In the genomic region with DNA sequence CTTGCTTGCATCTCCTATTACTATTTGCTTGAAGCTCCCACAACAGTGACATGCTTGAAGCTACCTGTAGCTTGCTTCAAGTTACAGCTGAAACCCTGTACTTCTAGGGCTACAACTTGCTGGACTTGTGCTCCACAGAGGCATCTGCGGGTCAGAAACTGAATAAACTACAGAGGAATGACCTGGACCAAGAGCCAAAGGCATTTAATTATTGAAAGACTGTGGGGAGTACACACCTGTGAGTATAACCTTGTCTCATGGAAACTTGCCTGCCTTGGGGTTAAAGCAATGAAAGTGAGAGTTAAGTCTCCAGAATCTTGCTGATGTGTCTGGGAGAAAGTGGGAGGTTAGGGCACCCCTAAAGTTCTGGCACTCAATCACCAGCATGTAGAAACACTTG, we compare ENCODE assay signal across 15 cellular contexts.
DNase-seq lines count a peak whose midpoint lies in the region; ATAC-seq and TF ChIP-seq lines count a peak whose summit lies in the region.
"Had no signal": no experiment of that assay in that cellular context is flagged by ENCODE, and none has a peak within 500 bp of the region (broad histone marks: within the 10 kb centered on the region; RNA-seq: fewer than 3 reads in every experiment).

No MANE protein-coding gene starts in this region.

- H3K27me3 ChIP-seq in brain microvascular endothelial cell (replicated peaks), result no peaks in the 10 kb centered on the region
- H3K27me3 ChIP-seq in smooth muscle cell (ENCODE audit: low read depth), result no peaks in the 10 kb centered on the region

- H3K27ac ChIP-seq in brain microvascular endothelial cell, result peak overlapping the region; percentile 49
- H3K27ac ChIP-seq in smooth muscle cell (ENCODE audit: low read depth), result peak overlapping the region; percentile 70

- in situ Hi-C loops in brain microvascular endothelial cell (cut with HindIII; ENCODE audit: low pct_ligation_motif_present, low sequenced_read_pairs), result no loop called here

- no peak overlapping the region for H2AFZ ChIP-seq in smooth muscle cell (ENCODE audit: low read depth)

- H3K36me3 ChIP-seq in brain microvascular endothelial cell (replicated peaks), result peaks cover 18% of the 10 kb centered on the region
- H3K36me3 ChIP-seq in smooth muscle cell (ENCODE audit: low read depth), result no peaks in the 10 kb centered on the region
- H3K36me3 ChIP-seq: HAP-1 had no signal

- 94% methylated on average over 1 of the region's 1 CpG for WGBS in smooth muscle cell (ENCODE audit: low lambda C conversion rate)

- no peaks in the 10 kb centered on the region for H3K9me3 ChIP-seq in smooth muscle cell (replicated peaks; ENCODE audit: low read depth)
- H3K9me3 ChIP-seq: HAP-1 had no signal

- no peak overlapping the region for H3K9ac ChIP-seq in smooth muscle cell (ENCODE audit: low read depth)

- H3K4me1 ChIP-seq in smooth muscle cell (ENCODE audit: low read depth), result peaks cover 15% of the 10 kb centered on the region
- H3K4me1 ChIP-seq: HAP-1 had no signal

- H4K20me1 ChIP-seq in smooth muscle cell (ENCODE audit: low read depth), result no peaks in the 10 kb centered on the region

- H3K79me2 ChIP-seq in smooth muscle cell (ENCODE audit: low read depth), result no peaks in the 10 kb centered on the region

- H3K4me3 ChIP-seq in brain microvascular endothelial cell (ENCODE audit: low read depth, low read length), result no peak overlapping the region
- no peak overlapping the region for H3K4me3 ChIP-seq in smooth muscle cell
- H3K4me3 ChIP-seq: HAP-1 had no signal

- ATAC-seq in GM21390 (IDR thresholded peaks at IDR 0.05; ENCODE audit: unreplicated experiment) (no peak), GM19463 (IDR thresholded peaks at IDR 0.05; ENCODE audit: unreplicated experiment) (no peak), GM21825 (IDR thresholded peaks at IDR 0.05; ENCODE audit: unreplicated experiment) (no peak)
- ATAC-seq: activated naive CD8-positive, alpha-beta T cell treated with anti-CD3 and anti-CD28 coated beads, Interleukin-2, amount 50 U/mL, for 24 hours had no signal

- TF ChIP-seq CTCF in brain microvascular endothelial cell (IDR thresholded peaks at IDR 0.05; ENCODE audit: low read depth, low read length, missing control alignments) (no peak), smooth muscle cell (IDR thresholded peaks at IDR 0.05; ENCODE audit: borderline replicate concordance, insufficient read depth, poor library complexity, severe bottlenecking) (no peak)

- H3F3A ChIP-seq in smooth muscle cell (ENCODE audit: low read depth), result peaks cover 1% of the 10 kb centered on the region

- DNase-seq in RPMI8226, result peak; percentile 24
- DNase-seq in brain microvascular endothelial cell, result no peak
- DNase-seq in left kidney (ENCODE audit: low read depth, low spot score), result peak; percentile 57
- DNase-seq in smooth muscle cell (lab: John Stamatoyannopoulos, UW; ENCODE audit: unreplicated experiment), result no peak
- DNase-seq in AML-193 (lab: John Stamatoyannopoulos, UW), result no peak
- DNase-seq: activated naive CD8-positive, alpha-beta T cell treated with anti-CD3 and anti-CD28 coated beads, Interleukin-2, amount 50 U/mL, for 24 hours; effector memory CD4-positive, alpha-beta T cell; NCI-H446 treated with DMSO at 0.1 percent for 48 hours; NK-92 treated with Interleukin-12 subunit alpha and Interleukin-12 subunit beta, amount 100 ng/mL, for 24 hours; stimulated activated CD4-positive, alpha-beta T cell treated with anti-CD3 and anti-CD28 coated beads, Interleukin-4, amount 100 ng/mL, for 4 hours; T-helper 1 cell had no signal

- peak overlapping the region; percentile 61 for H3K4me2 ChIP-seq in smooth muscle cell

Comparison
In these comparisons a context has a peak if more than half of its experiments do, and no peak if none do; other contexts are left out.
1. DNase-seq: peak in RPMI8226 (single experiment) and left kidney (single experiment); none in brain microvascular endothelial cell (single experiment), smooth muscle cell (single experiment) and AML-193 (0 of 2).